In genomic region chr10:119203006-119203405, GRCh38 we compare ENCODE assay signal across 21 cellular contexts. TPM values are rescaled to one million over a fixed set of nuclear protein-coding genes. Genes with fewer than 3 reads are reported as not detected.
DNase-seq lines count a peak whose midpoint lies in the region; ATAC-seq, FAIRE-seq and TF ChIP-seq lines count a peak whose summit lies in the region.
"Had no signal": no experiment of that assay in that cellular context is flagged by ENCODE, and none has a peak within 500 bp of the region (broad histone marks: within the 10 kb centered on the region; RNA-seq: fewer than 3 reads in every experiment).

No MANE protein-coding gene starts in this region.

- no peak overlapping the region for H2BK5ac ChIP-seq in IMR-90 (ENCODE audit: low read depth, low read length, poor library complexity, severe bottlenecking)

- H3K56ac ChIP-seq in IMR-90 (ENCODE audit: extremely low read depth, insufficient read depth, low read length), result no peak overlapping the region

- H3K9me3 Mint-ChIP-seq in endodermal cell, result no peaks in the 10 kb centered on the region
- no peaks in the 10 kb centered on the region for H3K9me3 Mint-ChIP-seq in neural crest cell
- H3K9me3 Mint-ChIP-seq: activated naive CD4-positive, alpha-beta T cell treated with anti-CD3 and anti-CD28 coated beads, Interleukin-2, amount 10 ng/mL, durations not matched to agents 7 days and 5 days; T-helper 1 cell treated with Interleukin-12 subunit alpha and Interleukin-12 subunit beta and Interleukin-4 antibody, amounts not matched to agents 30 μg/mL and 1 μg/mL, for 36 hours had no signal

- peak overlapping the region; percentile 15; the same call in 1 of the 2 replicates for H3K4me2 ChIP-seq in IMR-90 (ENCODE audit: low read depth, low read length)

- H3K4ac ChIP-seq in IMR-90 (ENCODE audit: low read depth, low read length), result peak overlapping the region; percentile 13

- CTCF ChIA-PET in IMR-90 (lab: Yijun Ruan, JAX), result interaction anchor here (0.9 to 1.8 kb wide), 5 partner anchors 45 to 287 kb away, joined by 3 to 6 read pairs (median 3); no protein-coding TSS in a partner anchor

- H3K9me3 ChIP-seq in IMR-90 (ENCODE audit: control insufficient read depth, insufficient read depth, low read length) (no peaks in the 10 kb centered on the region), endodermal cell (ENCODE audit: control insufficient read depth, low read length) (no peaks in the 10 kb centered on the region)
- H3K9me3 ChIP-seq: prostate gland had no signal

- peak overlapping the region; percentile 72 for H3K27ac Mint-ChIP-seq in endodermal cell
- peak overlapping the region; percentile 24 for H3K27ac Mint-ChIP-seq in neural crest cell (ENCODE audit: unreplicated experiment)
- H3K27ac Mint-ChIP-seq: activated naive CD4-positive, alpha-beta T cell treated with anti-CD3 and anti-CD28 coated beads, Interleukin-2, amount 10 ng/mL, durations not matched to agents 7 days and 5 days; CD4-positive, CD25-positive, alpha-beta regulatory T cell; T-helper 1 cell treated with Interleukin-12 subunit alpha and Interleukin-12 subunit beta and Interleukin-4 antibody, amounts not matched to agents 30 μg/mL and 1 μg/mL, for 36 hours had no signal

- no peak overlapping the region for H2AFZ ChIP-seq in IMR-90 (replicated peaks; ENCODE audit: low read length, poor library complexity)

- peak; percentile 44 for DNase-seq in GM03348 (ENCODE audit: low spot score)
- peak; percentile 84 for DNase-seq in IMR-90
- no peak for DNase-seq in endodermal cell
- DNase-seq in neural crest cell (ENCODE audit: low read depth, low spot score), result no peak
- DNase-seq in left colon, result no peak
- DNase-seq in urothelium cell line (ENCODE audit: low spot score), result no peak
- no peak for DNase-seq in mesenteric fat pad (ENCODE audit: low spot score)
- DNase-seq in C1 segment of cervical spinal cord (lab: John Stamatoyannopoulos, UW), result no peak
- DNase-seq: activated CD4-positive, CD25-positive, alpha-beta regulatory T cell treated with anti-CD3 and anti-CD28 coated beads, Interleukin-2, amount 50 U/mL, for 72 hours; activated CD8-positive, alpha-beta memory T cell treated with anti-CD3 and anti-CD28 coated beads, Interleukin-2, amount 50 U/mL, for 48 hours; activated naive CD4-positive, alpha-beta T cell treated with anti-CD3 and anti-CD28 coated beads, Interleukin-2, amount 10 ng/mL, durations not matched to agents 7 days and 5 days; CD4-positive, CD25-positive, alpha-beta regulatory T cell; effector memory CD4-positive, alpha-beta T cell; kidney; NCI-H2029; NCI-H774; stimulated activated CD4-positive, alpha-beta T cell treated with anti-CD3 and anti-CD28 coated beads, Interleukin-2, amount 100 ng/mL, for 24 hours had no signal

- TF ChIP-seq POLR2A in IMR-90 (IDR thresholded peaks at IDR 0.05; ENCODE audit: low read depth, low read length), result no peak

- H3K4me3 Mint-ChIP-seq in endodermal cell (no peak overlapping the region), neural crest cell (peak overlapping the region; percentile 49)
- H3K4me3 Mint-ChIP-seq: activated naive CD4-positive, alpha-beta T cell treated with anti-CD3 and anti-CD28 coated beads, Interleukin-2, amount 10 ng/mL, durations not matched to agents 7 days and 5 days; T-helper 1 cell treated with Interleukin-12 subunit alpha and Interleukin-12 subunit beta and Interleukin-4 antibody, amounts not matched to agents 30 μg/mL and 1 μg/mL, for 36 hours had no signal

- ATAC-seq in IMR-90 (ENCODE audit: low read depth), result no peak
- no peak for ATAC-seq in left colon

- H3K18ac ChIP-seq in IMR-90 (ENCODE audit: low read depth, low read length), result 0 out of 2 replicates have a peak overlapping the region, but pooled peaks have one; percentile 5

- H3K4me1 ChIP-seq in IMR-90 (ENCODE audit: control insufficient read depth, insufficient read depth, low read length) (peaks cover 14% of the 10 kb centered on the region), endodermal cell (ENCODE audit: control insufficient read depth, insufficient read depth, low read length) (peaks cover 4% of the 10 kb centered on the region)

- H3K27me3 Mint-ChIP-seq in endodermal cell (ENCODE audit: insufficient read depth), result peaks cover 7% of the 10 kb centered on the region
- H3K27me3 Mint-ChIP-seq in neural crest cell (ENCODE audit: low read depth), result no peaks in the 10 kb centered on the region
- H3K27me3 Mint-ChIP-seq: CD4-positive, CD25-positive, alpha-beta regulatory T cell had no signal

- intact Hi-C loops in IMR-90 (cut with micrococcal nuclease) (loop anchor here (5.0 kb wide), 1 partner anchor 449 kb away; the partner anchor contains the start of gene BAG3), left colon (cut with DNase I, micrococcal nuclease) (loop anchor here (10.0 kb wide), 2 partner anchors 212 to 242 kb away; no protein-coding TSS in a partner anchor)

- TF ChIP-seq CTCF in IMR-90 (conservative IDR thresholded peaks at IDR 0.05; ENCODE audit: low read depth, low read length) (no peak), endodermal cell (conservative IDR thresholded peaks at IDR 0.05) (no peak), neural crest cell (conservative IDR thresholded peaks at IDR 0.05) (no peak)

- dilution Hi-C loops in IMR-90 (cut with HindIII; ENCODE audit: low sequenced_read_pairs, unreplicated experiment), result no loop called here

- no TSS peak for BruUV-seq in IMR-90 (replicated peaks; lab: Mats Ljungman, UMichigan)

- H3K23ac ChIP-seq in IMR-90 (ENCODE audit: low read depth, low read length), result peak overlapping the region; percentile 6; the same call in 1 of the 2 replicates

- peak overlapping the region; percentile 21; the same call in 1 of the 2 replicates for H2BK120ac ChIP-seq in IMR-90 (ENCODE audit: low read depth, low read length)

- peak overlapping the region; percentile 1 to 68; a peak in 1 of 4 replicates for H4K8ac ChIP-seq in IMR-90 (ENCODE audit: low read depth in 2 of 2, low read length in 2 of 2)

- peak overlapping the region; percentile 7; the same call in 1 of the 3 replicates for H2BK15ac ChIP-seq in IMR-90 (ENCODE audit: low read depth, low read length)

- no CpG with 5 or more reads among the region's 4 CpGs for WGBS in IMR-90 (ENCODE audit: extremely low coverage in 2 of 2, insufficient read length in 1 of 2), 2 experiments
- WGBS in endodermal cell (ENCODE audit: insufficient coverage in 1 of 2, insufficient read length in 1 of 2), 2 experiments, result 58 to 59% methylated on average over 3 to 4 of the region's 4 CpGs

- FAIRE-seq in urothelium cell line (lab: Jason Lieb, UNC), result no peak
- FAIRE-seq: GM12892, kidney had no signal

- H3K36me3 ChIP-seq in IMR-90 (ENCODE audit: control insufficient read depth, insufficient read depth, low read length) (no peaks in the 10 kb centered on the region), endodermal cell (ENCODE audit: control insufficient read depth, insufficient read depth, low read length) (no peaks in the 10 kb centered on the region)
- H3K36me3 ChIP-seq: cardiac muscle cell, prostate gland had no signal

- H3K36me3 Mint-ChIP-seq in endodermal cell (ENCODE audit: low read depth) (no peaks in the 10 kb centered on the region), neural crest cell (ENCODE audit: low read depth) (no peaks in the 10 kb centered on the region)
- H3K36me3 Mint-ChIP-seq: activated naive CD4-positive, alpha-beta T cell treated with anti-CD3 and anti-CD28 coated beads, Interleukin-2, amount 10 ng/mL, durations not matched to agents 7 days and 5 days; CD4-positive, CD25-positive, alpha-beta regulatory T cell had no signal

- H3K79me1 ChIP-seq in IMR-90 (ENCODE audit: low read depth in 1 of 2, low read length in 2 of 2), result peaks cover 0 to 12% of the 10 kb centered on the region in 2 experiments; a peak in 3 of 4 replicates

- H2BK20ac ChIP-seq in IMR-90 (ENCODE audit: low read depth, low read length), result peak overlapping the region; percentile 47

- POLR2A ChIA-PET in IMR-90 (lab: Charles Lee; ENCODE audit: unreplicated experiment), result interaction anchor here (0.6 to 0.7 kb wide), 2 partner anchors 16 to 186 kb away, joined by 3 read pairs; no protein-coding TSS in a partner anchor

- in situ Hi-C loops in IMR-90 (cut with MboI; ENCODE audit: low sequenced_read_pairs), result no loop called here

- H3K4me3 ChIP-seq in IMR-90 (ENCODE audit: insufficient read depth, low read depth, low read length) (no peak overlapping the region), endodermal cell (ENCODE audit: low read length) (peak overlapping the region; percentile 35)
- H3K4me3 ChIP-seq: cardiac muscle cell, prostate gland had no signal

- H3K4me1 Mint-ChIP-seq in endodermal cell, result peaks cover 26% of the 10 kb centered on the region
- peaks cover 41% of the 10 kb centered on the region for H3K4me1 Mint-ChIP-seq in neural crest cell

- TF ChIP-seq RAD21 in IMR-90 (IDR thresholded peaks at IDR 0.05; ENCODE audit: low read length), result no peak

- H3K9me1 ChIP-seq in IMR-90 (ENCODE audit: insufficient read depth, low read length), result no peaks in the 10 kb centered on the region

- H4K20me1 ChIP-seq in IMR-90 (ENCODE audit: insufficient read depth, low read length), result no peaks in the 10 kb centered on the region

- H2AK9ac ChIP-seq in IMR-90 (replicated peaks; ENCODE audit: low read depth, low read length, poor library complexity), result no peak overlapping the region

- H3K27ac ChIP-seq in IMR-90 (ENCODE audit: insufficient read depth, low read length) (no peak overlapping the region; the same call in 1 of the 2 replicates), endodermal cell (ENCODE audit: low read depth, low read length) (no peak overlapping the region)
- H3K27ac ChIP-seq: cardiac muscle cell, prostate gland had no signal

- peak overlapping the region; percentile 6; the same call in 1 of the 2 replicates for H3K14ac ChIP-seq in IMR-90 (replicated peaks; ENCODE audit: low read depth, low read length)

- no peaks in the 10 kb centered on the region for H3K27me3 ChIP-seq in IMR-90 (ENCODE audit: control insufficient read depth, insufficient read depth, low read length)
- H3K27me3 ChIP-seq in endodermal cell (ENCODE audit: control insufficient read depth, insufficient read depth, low read length, poor library complexity, severe bottlenecking), result peaks cover 1% of the 10 kb centered on the region
- H3K27me3 ChIP-seq: cardiac muscle cell had no signal

- peak overlapping the region; percentile 5; the same call in 1 of the 2 replicates for H2AK5ac ChIP-seq in IMR-90 (ENCODE audit: low read depth, low read length)

- no peak overlapping the region for H4K91ac ChIP-seq in IMR-90 (ENCODE audit: insufficient read depth, low read depth, low read length)

- H4K5ac ChIP-seq in IMR-90 (ENCODE audit: low read depth, low read length), result no peak overlapping the region

- H3K9ac ChIP-seq in IMR-90 (ENCODE audit: low read depth, low read length), result no peak overlapping the region
- no peak overlapping the region for H3K9ac ChIP-seq in endodermal cell (ENCODE audit: extremely low read depth, low read length, poor library complexity, severe bottlenecking)

RNA-seq across cellular contexts. Expression of gene GRK5, which starts 4.4 kb away (rescaled TPM):
- total RNA-seq in IMR-90 (2012; rRNA removed) (11.9 and 12.9 TPM in 2 replicates), endodermal cell (10 to 100 TPM in 1 of 2 donors, 1 to 10 TPM in 1; 9.1 to 11.9 TPM), neural crest cell (13.5 and 13.9 TPM in 2 replicates), left colon (10 to 100 TPM in 1 of 2 donors, 1 to 10 TPM in 1; 7.8 to 12.4 TPM), mesenteric fat pad (20.2 TPM)
- 13.7 and 16.3 TPM in 2 replicates for polyA plus RNA-seq in IMR-90 (2012; rRNA removed)
- 14.9 and 16.1 TPM in 2 replicates for polyA plus RNA-seq in IMR-90 (2012; cell fraction: cytosol; rRNA removed)
- 13.4 and 27.1 TPM in 2 replicates for polyA plus RNA-seq in IMR-90 (2012; cell fraction: nucleus; rRNA removed; ENCODE audit: low replicate concordance)
- polyA plus RNA-seq in endodermal cell (2013, experiment 1 of 2), result 6.1 TPM
- 4.6 TPM for polyA plus RNA-seq in endodermal cell (2013, experiment 2 of 2)

RNA-seq across cellular contexts. Expression of gene PRDX3, which starts 24.4 kb away (rescaled TPM):
- 169 and 195 TPM in 2 replicates for total RNA-seq in IMR-90 (2012; rRNA removed)
- polyA plus RNA-seq in IMR-90 (2012; rRNA removed), result 173 and 187 TPM in 2 replicates
- polyA plus RNA-seq in IMR-90 (2012; cell fraction: cytosol; rRNA removed), result 60.3 and 63.2 TPM in 2 replicates
- 17.7 and 85.4 TPM in 2 replicates for polyA plus RNA-seq in IMR-90 (2012; cell fraction: nucleus; rRNA removed; ENCODE audit: low replicate concordance)
- 100 to 1,000 TPM; 153 to 173 TPM for total RNA-seq in endodermal cell
- 242 TPM for polyA plus RNA-seq in endodermal cell (2013, experiment 1 of 2)
- 229 TPM for polyA plus RNA-seq in endodermal cell (2013, experiment 2 of 2)
- total RNA-seq in neural crest cell, result 144 and 147 TPM in 2 replicates
- total RNA-seq in left colon, result 100 to 1,000 TPM; 102 to 111 TPM
- total RNA-seq in mesenteric fat pad, result 141 TPM

RNA-seq across cellular contexts. Expression of gene SFXN4, which starts 37.5 kb away (rescaled TPM):
- total RNA-seq in IMR-90 (2012; rRNA removed), result 10.6 and 12.0 TPM in 2 replicates
- 10.6 and 12.5 TPM in 2 replicates for polyA plus RNA-seq in IMR-90 (2012; rRNA removed)
- 5.4 and 6.0 TPM in 2 replicates for polyA plus RNA-seq in IMR-90 (2012; cell fraction: cytosol; rRNA removed)
- polyA plus RNA-seq in IMR-90 (2012; cell fraction: nucleus; rRNA removed; ENCODE audit: low replicate concordance), result 6.3 and 26.3 TPM in 2 replicates
- total RNA-seq in endodermal cell, result 10 to 100 TPM; 18.3 to 23.2 TPM
- polyA plus RNA-seq in endodermal cell (2013, experiment 1 of 2), result 15.2 TPM
- 13.0 TPM for polyA plus RNA-seq in endodermal cell (2013, experiment 2 of 2)
- total RNA-seq in neural crest cell, result 17.2 and 19.9 TPM in 2 replicates
- 10 to 100 TPM; 30.8 to 37.0 TPM for total RNA-seq in left colon
- 18.5 TPM for total RNA-seq in mesenteric fat pad

Comparison
In these comparisons a context has a peak if more than half of its experiments do, and no peak if none do; other contexts are left out.
1. DNase-seq: peak in GM03348 (single experiment) and IMR-90 (single experiment); none in endodermal cell (single experiment), neural crest cell (single experiment), left colon (0 of 2), urothelium cell line (single experiment), mesenteric fat pad (single experiment) and C1 segment of cervical spinal cord (0 of 14).